Comparison of ENCODE assay signal across 8 cellular contexts in genomic region chr6:33271608-33272357, GRCh38. TPM values are rescaled to one million over a fixed set of nuclear protein-coding genes. Genes with fewer than 3 reads are reported as not detected.
DNase-seq lines count a peak whose midpoint lies in the region; ATAC-seq lines count a peak whose summit lies in the region.

Gene RPS18, plus strand, starts transcription at chr6:33272075. Its CDS starts 45 bp downstream, at chr6:33272120.
A gene with protein sequence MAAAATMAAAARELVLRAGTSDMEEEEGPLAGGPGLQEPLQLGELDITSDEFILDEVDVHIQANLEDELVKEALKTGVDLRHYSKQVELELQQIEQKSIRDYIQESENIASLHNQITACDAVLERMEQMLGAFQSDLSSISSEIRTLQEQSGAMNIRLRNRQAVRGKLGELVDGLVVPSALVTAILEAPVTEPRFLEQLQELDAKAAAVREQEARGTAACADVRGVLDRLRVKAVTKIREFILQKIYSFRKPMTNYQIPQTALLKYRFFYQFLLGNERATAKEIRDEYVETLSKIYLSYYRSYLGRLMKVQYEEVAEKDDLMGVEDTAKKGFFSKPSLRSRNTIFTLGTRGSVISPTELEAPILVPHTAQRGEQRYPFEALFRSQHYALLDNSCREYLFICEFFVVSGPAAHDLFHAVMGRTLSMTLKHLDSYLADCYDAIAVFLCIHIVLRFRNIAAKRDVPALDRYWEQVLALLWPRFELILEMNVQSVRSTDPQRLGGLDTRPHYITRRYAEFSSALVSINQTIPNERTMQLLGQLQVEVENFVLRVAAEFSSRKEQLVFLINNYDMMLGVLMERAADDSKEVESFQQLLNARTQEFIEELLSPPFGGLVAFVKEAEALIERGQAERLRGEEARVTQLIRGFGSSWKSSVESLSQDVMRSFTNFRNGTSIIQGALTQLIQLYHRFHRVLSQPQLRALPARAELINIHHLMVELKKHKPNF (minus strand): TSS chr6:33271876. CDS start chr6:33271675, 201 bp downstream.

- DNase-seq in DMS 273 treated with DMSO at 0.1 percent for 48 hours (lab: John Stamatoyannopoulos, UW) (peak; percentile 96), OCI-M2 (lab: John Stamatoyannopoulos, UW; ENCODE audit: unreplicated experiment) (peak; percentile 96), activated T-cell treated with anti-CD3 and anti-CD28 coated beads for 4 hours (peak; percentile 86), epithelial cell of prostate (ENCODE audit: low read depth, low spot score) (peak; percentile 98), mucosa of gallbladder (ENCODE audit: low spot score) (peak; percentile 98)
- DNase-seq in stimulated activated CD8-positive, alpha-beta memory T cell treated with anti-CD3 and anti-CD28 coated beads, Interleukin-4, amount 100 ng/mL, for 4 hours (ENCODE audit: low read depth in 2 of 2, low spot score in 1 of 2), result peak; percentile 82 to 83

- peak within 1 kb of the TSS; percentile 98 to 100 (median 99) for H3K4me3 Mint-ChIP-seq in IgD-negative memory B cell

- H3K27me3 Mint-ChIP-seq in IgD-negative memory B cell, result no peaks in the 10 kb centered on the region

- peak within 1 kb of the TSS; percentile 98 to 100 (median 99) for H3K27ac Mint-ChIP-seq in IgD-negative memory B cell

- ATAC-seq in GM21529 (IDR thresholded peaks at IDR 0.05; ENCODE audit: unreplicated experiment), result peak; percentile 69

- H3K36me3 Mint-ChIP-seq in IgD-negative memory B cell, result peaks cover 5% of the 10 kb centered on the region

- no peaks in the 10 kb centered on the region for H3K9me3 Mint-ChIP-seq in IgD-negative memory B cell

- peak within 1 kb of the TSS; percentile 90 for H3K27ac ChIP-seq in epithelial cell of prostate

- H3K4me1 Mint-ChIP-seq in IgD-negative memory B cell, result peaks cover 34 to 51% (median 43%) of the 10 kb centered on the region in 3 donors

RNA-seq across cellular contexts. Expression of gene RPS18, which starts in this region (rescaled TPM):
- polyA plus RNA-seq in IgD-negative memory B cell, result 9,150 TPM
- 1,438 TPM for total RNA-seq in mucosa of gallbladder

RNA-seq across cellular contexts. Expression of the second gene that starts in this region (rescaled TPM):
- 18.4 TPM for polyA plus RNA-seq in IgD-negative memory B cell
- 62.5 TPM for total RNA-seq in mucosa of gallbladder

Comparison
In these comparisons a context has a peak if more than half of its experiments do, and no peak if none do; other contexts are left out.
1. Peak in every context shown above with its lines: DNase-seq, ATAC-seq and H3K27ac ChIP-seq.